In the genomic region with DNA sequence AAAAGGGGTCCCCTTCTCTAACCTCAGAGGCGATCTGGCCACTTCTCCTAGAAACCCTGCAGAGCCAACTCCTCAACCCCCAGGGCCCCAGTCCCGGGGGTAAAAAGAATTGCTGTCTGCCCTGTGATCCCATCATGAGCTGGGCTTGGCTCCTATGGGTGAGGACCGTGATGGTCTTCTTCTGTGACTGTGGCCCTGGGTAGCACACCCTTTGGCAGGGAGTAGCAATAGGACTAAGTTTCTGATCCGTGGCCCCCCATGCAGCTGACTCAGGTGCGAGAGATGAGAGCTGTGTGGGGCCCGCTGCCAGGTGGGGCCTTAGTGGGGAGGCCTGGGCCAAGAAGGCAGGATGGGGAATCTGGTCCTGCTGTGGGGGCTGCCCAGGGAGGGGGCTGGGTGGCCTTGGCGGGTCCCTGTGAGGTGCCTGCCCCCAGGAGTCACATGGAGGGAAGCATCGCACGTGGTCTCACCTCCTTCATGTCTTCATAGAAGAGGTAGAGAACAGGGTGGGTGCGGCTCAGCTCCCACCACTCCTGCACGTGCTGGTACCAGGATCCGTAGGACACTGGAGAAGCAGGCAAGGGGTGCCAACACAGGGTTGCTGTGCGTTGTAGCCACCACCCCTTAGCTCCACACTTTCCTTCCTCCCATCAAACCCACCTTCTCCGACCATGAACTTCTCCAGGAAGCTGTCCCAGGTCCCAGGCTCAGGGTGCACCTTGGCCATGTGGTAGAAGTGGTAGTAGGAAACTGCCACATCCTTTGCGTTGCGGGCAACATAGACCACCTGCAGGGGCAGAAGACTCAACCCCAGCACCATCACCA, we compare ENCODE assay signal across 31 cellular contexts. TPM values are rescaled to one million over a fixed set of nuclear protein-coding genes. Genes with fewer than 3 reads are reported as not detected.
DNase-seq lines count a peak whose midpoint lies in the region; ATAC-seq, FAIRE-seq and TF ChIP-seq lines count a peak whose summit lies in the region.
"Had no signal": no experiment of that assay in that cellular context is flagged by ENCODE, and none has a peak within 500 bp of the region (broad histone marks: within the 10 kb centered on the region; RNA-seq: fewer than 3 reads in every experiment).

No MANE protein-coding gene starts in this region.

- no peak overlapping the region for H3K9ac ChIP-seq in Karpas-422 (ENCODE audit: low read length)
- no peak overlapping the region for H3K9ac ChIP-seq in HepG2 (ENCODE audit: insufficient read depth, low read depth, low read length)
- H3K9ac ChIP-seq: KMS-11 had no signal

- H3K9me3 ChIP-seq in Karpas-422 (ENCODE audit: low read length): no peaks in the 10 kb centered on the region
- no peaks in the 10 kb centered on the region for H3K9me3 ChIP-seq in HepG2 (ENCODE audit: low read length)
- H3K9me3 ChIP-seq in spleen: no peaks in the 10 kb centered on the region

- ATAC-seq in HepG2: no peak

- peak overlapping the region; percentile 41 for H3K27ac Mint-ChIP-seq in activated CD4-positive, alpha-beta T cell treated with anti-CD3 and anti-CD28 coated beads, Interleukin-2, amount 10 ng/mL, durations not matched to agents 7 days and 5 days
- H3K27ac Mint-ChIP-seq: HFFc6 had no signal

- no peaks in the 10 kb centered on the region for H3K27me3 Mint-ChIP-seq in activated CD4-positive, alpha-beta T cell treated with anti-CD3 and anti-CD28 coated beads, Interleukin-2, amount 10 ng/mL, durations not matched to agents 7 days and 5 days
- H3K27me3 Mint-ChIP-seq: CD8-positive, alpha-beta memory T cell had no signal

- H3K36me3 Mint-ChIP-seq in activated CD4-positive, alpha-beta T cell treated with anti-CD3 and anti-CD28 coated beads, Interleukin-2, amount 10 ng/mL, durations not matched to agents 7 days and 5 days (ENCODE audit: low read depth): no peaks in the 10 kb centered on the region

- H3K36me3 ChIP-seq in Karpas-422 (ENCODE audit: insufficient read depth, low read length) (peaks cover 12% of the 10 kb centered on the region; the same call in 1 of the 2 replicates), HepG2 (replicated peaks in 1 of 2; ENCODE audit: control insufficient read depth in 1 of 2, insufficient read depth in 2 of 2, low read length in 2 of 2) (peaks cover 0 to 17% of the 10 kb centered on the region in 2 experiments; a peak in 4 of 5 replicates), spleen (peaks cover 0 to 52% (median 2%) of the 10 kb centered on the region in 6 donors)

- H3K27ac ChIP-seq in Karpas-422 (ENCODE audit: low read length) (no peak overlapping the region), HepG2 (ENCODE audit: extremely low read length, insufficient read depth, low read length) (no peak overlapping the region), spleen (no peak overlapping the region), RWPE1 (no peak overlapping the region)
- H3K27ac ChIP-seq: HL-60, KMS-11, PC-9, SK-N-MC had no signal

- peaks cover 20% of the 10 kb centered on the region for H3K4me1 Mint-ChIP-seq in activated CD4-positive, alpha-beta T cell treated with anti-CD3 and anti-CD28 coated beads, Interleukin-2, amount 10 ng/mL, durations not matched to agents 7 days and 5 days

- no peaks in the 10 kb centered on the region for H3K9me3 Mint-ChIP-seq in activated CD4-positive, alpha-beta T cell treated with anti-CD3 and anti-CD28 coated beads, Interleukin-2, amount 10 ng/mL, durations not matched to agents 7 days and 5 days
- H3K9me3 Mint-ChIP-seq: CD8-positive, alpha-beta memory T cell; HFFc6 had no signal

- POLR2A ChIA-PET in activated CD4-positive, alpha-beta T cell treated with anti-CD3 and anti-CD28 coated beads, Interleukin-2, amount 10 ng/mL, durations not matched to agents 7 days and 5 days (lab: Charles Lee): no interaction called here
- POLR2A ChIA-PET in HepG2 (lab: Yijun Ruan, JAX) (interaction anchor here (2.0 kb wide), 1 partner anchor 9 kb away, joined by 9 read pairs; a partner anchor contains a TSS), RWPE1 (lab: Yijun Ruan, JAX; ENCODE audit: low non-redundant PET) (no interaction called here)

- no peak for TF ChIP-seq RAD21 in HepG2 (CRISPR knock-in tag; IDR thresholded peaks at IDR 0.05)

- H4K20me1 ChIP-seq in Karpas-422 (ENCODE audit: insufficient read depth, low read depth, low read length): no peaks in the 10 kb centered on the region
- no peaks in the 10 kb centered on the region for H4K20me1 ChIP-seq in HepG2 (ENCODE audit: insufficient read depth, low read length)

- BruUV-seq in HepG2 (replicated peaks; lab: Mats Ljungman, UMichigan): no TSS peak

- TF ChIP-seq CTCF in HepG2 (CRISPR knock-in tag; IDR thresholded peaks at IDR 0.05): no peak
- no peak for TF ChIP-seq CTCF in spleen (IDR thresholded peaks at IDR 0.05 in 8 of 11, conservative IDR thresholded peaks at IDR 0.05 in 3 of 11)
- TF ChIP-seq CTCF in RWPE1 (conservative IDR thresholded peaks at IDR 0.05; ENCODE audit: low read depth): no peak

- H2AFZ ChIP-seq in Karpas-422 (ENCODE audit: low read length) (no peak overlapping the region), HepG2 (ENCODE audit: low read length) (no peak overlapping the region)
- H2AFZ ChIP-seq: PC-9 had no signal

- FAIRE-seq in HepG2 (lab: Jason Lieb, UNC): no peak

- 92% methylated on average over 16 of the region's 16 CpGs for WGBS in HepG2 (ENCODE audit: low lambda C conversion rate)
- 83 to 96% (median 89%) methylated on average over 14 to 16 of the region's 16 CpGs for WGBS in spleen, 5 donors

- no peak overlapping the region for H3K4me3 ChIP-seq in Karpas-422 (ENCODE audit: low read length)
- no peak overlapping the region for H3K4me3 ChIP-seq in HepG2 (replicated peaks in 1 of 3; ENCODE audit: insufficient read depth in 1 of 3, low read depth in 2 of 3, low read length in 3 of 3)
- H3K4me3 ChIP-seq in spleen: no peak overlapping the region
- H3K4me3 ChIP-seq: PC-9, SK-N-MC had no signal

- no peaks in the 10 kb centered on the region for H3K9me2 ChIP-seq in Karpas-422 (replicated peaks; ENCODE audit: insufficient read depth, low read length)

- H3K4me1 ChIP-seq in Karpas-422 (ENCODE audit: low read length): peaks cover 50% of the 10 kb centered on the region
- H3K4me1 ChIP-seq in HepG2 (ENCODE audit: insufficient read depth, low read length): peaks cover 43% of the 10 kb centered on the region
- H3K4me1 ChIP-seq in spleen: peaks cover 0 to 36% (median 22%) of the 10 kb centered on the region in 6 donors

- H3K4me2 ChIP-seq in Karpas-422 (ENCODE audit: low read depth, low read length, poor library complexity, severe bottlenecking): no peak overlapping the region
- H3K4me2 ChIP-seq in HepG2 (ENCODE audit: low read depth, low read length): no peak overlapping the region
- H3K4me2 ChIP-seq: KMS-11, PC-9 had no signal

- intact Hi-C loops in HepG2 (cut with micrococcal nuclease; ENCODE audit: unreplicated experiment) (no loop called here), spleen (cut with DNase I; ENCODE audit: low total_unique reads) (no loop called here)

- TF ChIP-seq POLR2A in HepG2 (IDR thresholded peaks at IDR 0.05; ENCODE audit: insufficient read depth in 1 of 2, low read depth in 2 of 2, low read length in 2 of 2) (no peak), spleen (IDR thresholded peaks at IDR 0.05) (no peak)

- TF ChIP-seq EP300 in HepG2 (IDR thresholded peaks at IDR 0.05; ENCODE audit: low read depth in 2 of 2, low read length in 2 of 2) (no peak), HepG2 (CRISPR knock-in tag; IDR thresholded peaks at IDR 0.05; ENCODE audit: borderline replicate concordance) (no peak)

- no peaks in the 10 kb centered on the region for H3K27me3 ChIP-seq in Karpas-422 (ENCODE audit: low read length)
- no peaks in the 10 kb centered on the region for H3K27me3 ChIP-seq in HepG2 (ENCODE audit: control insufficient read depth in 1 of 2, insufficient read depth in 2 of 2, low read length in 2 of 2)
- H3K27me3 ChIP-seq in spleen (replicated peaks in 1 of 7): no peaks in the 10 kb centered on the region

- H3K79me2 ChIP-seq in Karpas-422 (ENCODE audit: low read length) (peaks cover 10% of the 10 kb centered on the region; the same call in 1 of the 2 replicates), HepG2 (ENCODE audit: insufficient read depth, low read length) (peaks cover 12% of the 10 kb centered on the region)

- in situ Hi-C loops in HepG2 (cut with HindIII; ENCODE audit: extremely low pct_ligation_motif_present, low pct_unique_long_range_greater_than_20kb): no loop called here

- no peak overlapping the region for H3K4me3 Mint-ChIP-seq in activated CD4-positive, alpha-beta T cell treated with anti-CD3 and anti-CD28 coated beads, Interleukin-2, amount 10 ng/mL, durations not matched to agents 7 days and 5 days
- H3K4me3 Mint-ChIP-seq: CD8-positive, alpha-beta memory T cell; HFFc6 had no signal

- no peak for DNase-seq in activated CD4-positive, alpha-beta T cell treated with anti-CD3 and anti-CD28 coated beads, Interleukin-2, amount 10 ng/mL, durations not matched to agents 7 days and 5 days
- DNase-seq in activated CD4-positive, alpha-beta T cell treated with anti-CD3 and anti-CD28 coated beads for 48 hours: no peak
- peak; percentile 43 for DNase-seq in Karpas-422
- no peak for DNase-seq in HepG2 (ENCODE audit: low spot score)
- DNase-seq in spleen: peak; percentile 79
- DNase-seq in DMS153 (lab: John Stamatoyannopoulos, UW): no peak
- DNase-seq in RWPE1 (ENCODE audit: low spot score): no peak
- DNase-seq in 8988T: no peak
- DNase-seq: AML-193, C1 segment of cervical spinal cord, Calu3, DMS53, EL, GF-D8, H7, HFFc6, MV-4-11, NCI-H1105 treated with DMSO at 0.1 percent for 48 hours, NCI-H2029 treated with DMSO at 0.1 percent for 48 hours, NCI-H226, NCI-H510A treated with DMSO at 0.1 percent for 48 hours, NCI-H748 treated with DMSO at 0.1 percent for 48 hours, PC-9, RPMI8226, SHP77 treated with DMSO at 0.1 percent for 48 hours had no signal

- CTCF ChIA-PET in activated CD4-positive, alpha-beta T cell treated with anti-CD3 and anti-CD28 coated beads, Interleukin-2, amount 10 ng/mL, durations not matched to agents 7 days and 5 days (lab: Charles Lee): interaction anchor here (1.0 kb wide), 1 partner anchor 10 kb away, joined by 3 read pairs; a partner anchor contains a TSS
- CTCF ChIA-PET in HepG2 (lab: Yijun Ruan, JAX; ENCODE audit: low intra/inter-chr PET ratio, low total read pairs) (no interaction called here), RWPE1 (lab: Yijun Ruan, JAX) (no interaction called here)

RNA-seq across cellular contexts. Expression of a gene that starts 3.3 kb away (rescaled TPM):
- total RNA-seq in activated CD4-positive, alpha-beta T cell treated with anti-CD3 and anti-CD28 coated beads, Interleukin-2, amount 10 ng/mL, durations not matched to agents 7 days and 5 days: 10 to 100 TPM; 11.1 to 11.3 TPM
- total RNA-seq in Karpas-422 (2014; rRNA removed; shearing (Covaris generic); ENCODE audit: low replicate concordance): 122 and 179 TPM in 2 replicates
- 147 and 174 TPM in 2 replicates for total RNA-seq in HepG2 (2016; rRNA removed; fragmentation: Illumina TruSeq; extraction: Trizol)
- 53.8 and 58.2 TPM in 2 replicates for total RNA-seq in HepG2 (2016; cell fraction: cytosol; rRNA removed; fragmentation: Illumina TruSeq; extraction: Trizol; ENCODE audit: low read depth)
- 157 and 177 TPM in 2 replicates for total RNA-seq in HepG2 (2016; cell fraction: insoluble cytoplasmic fraction; rRNA removed; fragmentation: Illumina TruSeq; extraction: Trizol)
- total RNA-seq in HepG2 (2016; cell fraction: membrane; rRNA removed; fragmentation: Illumina TruSeq; extraction: Trizol): 56.7 and 63.7 TPM in 2 replicates
- 55.4 and 59.6 TPM in 2 replicates for total RNA-seq in HepG2 (2016; cell fraction: nucleus; rRNA removed; fragmentation: Illumina TruSeq; extraction: Trizol)
- polyA plus RNA-seq in HepG2 (2011; rRNA removed): 114 and 117 TPM in 2 replicates
- polyA plus RNA-seq in HepG2 (2011; cell fraction: cytosol; rRNA removed): 87.7 and 112 TPM in 2 replicates
- 78.9 and 79.1 TPM in 2 replicates for polyA plus RNA-seq in HepG2 (2011; cell fraction: nucleus; rRNA removed)
- polyA plus RNA-seq in HepG2 (2012): 97.2 and 132 TPM in 2 replicates
- 63.2 and 71.4 TPM in 2 replicates for polyA plus RNA-seq in HepG2 (2016; cell fraction: cytosol; fragmentation: Illumina TruSeq; extraction: Trizol; ENCODE audit: low read depth)
- 204 and 206 TPM in 2 replicates for polyA plus RNA-seq in HepG2 (2016; cell fraction: insoluble cytoplasmic fraction; fragmentation: Illumina TruSeq; extraction: Trizol; ENCODE audit: low read depth)
- polyA plus RNA-seq in HepG2 (2016; cell fraction: membrane; fragmentation: Illumina TruSeq; extraction: Trizol; ENCODE audit: low read depth): 50.8 and 59.5 TPM in 2 replicates
- polyA plus RNA-seq in HepG2 (2016; cell fraction: nucleus; fragmentation: Illumina TruSeq; extraction: Trizol; ENCODE audit: insufficient read depth, low read depth): 122 and 123 TPM in 2 replicates
- 18.9 and 75.8 TPM in 2 replicates for polyA minus RNA-seq in HepG2 (2011; rRNA and poly(A)+ RNA removed; ENCODE audit: low replicate concordance)
- 33.0 and 38.4 TPM in 2 replicates for polyA minus RNA-seq in HepG2 (2011; cell fraction: cytosol; rRNA and poly(A)+ RNA removed)
- polyA minus RNA-seq in HepG2 (2011; cell fraction: nucleus; rRNA and poly(A)+ RNA removed): 20.5 and 29.8 TPM in 2 replicates
- 100 to 1,000 TPM in 4 of 7 donors, 10 to 100 TPM in 3; 35.2 to 184 (median 124) TPM for total RNA-seq in spleen
- 10 to 100 TPM; 42.5 to 56.6 (median 49.0) TPM for polyA plus RNA-seq in spleen

RNA-seq across cellular contexts. Expression of a gene that starts 9.7 kb away (rescaled TPM):
- total RNA-seq in activated CD4-positive, alpha-beta T cell treated with anti-CD3 and anti-CD28 coated beads, Interleukin-2, amount 10 ng/mL, durations not matched to agents 7 days and 5 days: under 1 TPM; 0.27 to 0.50 TPM
- total RNA-seq in Karpas-422 (2014; rRNA removed; shearing (Covaris generic); ENCODE audit: low replicate concordance): 16.1 and 36.1 TPM in 2 replicates
- total RNA-seq in HepG2 (2016; rRNA removed; fragmentation: Illumina TruSeq; extraction: Trizol) (34.2 and 35.2 TPM in 2 replicates), spleen (1 to 10 TPM; 2.0 to 9.4 (median 5.5) TPM)
- total RNA-seq in HepG2 (2016; cell fraction: cytosol; rRNA removed; fragmentation: Illumina TruSeq; extraction: Trizol; ENCODE audit: low read depth): 19.8 and 21.5 TPM in 2 replicates
- total RNA-seq in HepG2 (2016; cell fraction: insoluble cytoplasmic fraction; rRNA removed; fragmentation: Illumina TruSeq; extraction: Trizol): 36.3 and 38.2 TPM in 2 replicates
- total RNA-seq in HepG2 (2016; cell fraction: membrane; rRNA removed; fragmentation: Illumina TruSeq; extraction: Trizol): 19.3 and 19.9 TPM in 2 replicates
- total RNA-seq in HepG2 (2016; cell fraction: nucleus; rRNA removed; fragmentation: Illumina TruSeq; extraction: Trizol): 23.5 and 24.0 TPM in 2 replicates
- polyA plus RNA-seq in HepG2 (2011; rRNA removed) (32.9 and 33.0 TPM in 2 replicates), spleen (1 to 10 TPM; 1.3 to 3.9 (median 1.7) TPM)
- 14.0 and 21.3 TPM in 2 replicates for polyA plus RNA-seq in HepG2 (2011; cell fraction: cytosol; rRNA removed)
- polyA plus RNA-seq in HepG2 (2011; cell fraction: nucleus; rRNA removed): 86.1 and 93.8 TPM in 2 replicates
- polyA plus RNA-seq in HepG2 (2012): 18.7 and 23.6 TPM in 2 replicates
- polyA plus RNA-seq in HepG2 (2016; cell fraction: cytosol; fragmentation: Illumina TruSeq; extraction: Trizol; ENCODE audit: low read depth): 18.2 and 18.9 TPM in 2 replicates
- 33.4 and 34.7 TPM in 2 replicates for polyA plus RNA-seq in HepG2 (2016; cell fraction: insoluble cytoplasmic fraction; fragmentation: Illumina TruSeq; extraction: Trizol; ENCODE audit: low read depth)
- 14.3 and 21.1 TPM in 2 replicates for polyA plus RNA-seq in HepG2 (2016; cell fraction: membrane; fragmentation: Illumina TruSeq; extraction: Trizol; ENCODE audit: low read depth)
- polyA plus RNA-seq in HepG2 (2016; cell fraction: nucleus; fragmentation: Illumina TruSeq; extraction: Trizol; ENCODE audit: insufficient read depth, low read depth): 56.7 and 59.1 TPM in 2 replicates
- polyA minus RNA-seq in HepG2 (2011; rRNA and poly(A)+ RNA removed; ENCODE audit: low replicate concordance): 2.7 and 14.8 TPM in 2 replicates
- 5.5 and 6.4 TPM in 2 replicates for polyA minus RNA-seq in HepG2 (2011; cell fraction: cytosol; rRNA and poly(A)+ RNA removed)
- polyA minus RNA-seq in HepG2 (2011; cell fraction: nucleus; rRNA and poly(A)+ RNA removed): 14.0 and 15.7 TPM in 2 replicates
- total RNA-seq: HFFc6, M059J had no signal
- polyA plus RNA-seq: CD8-positive, alpha-beta memory T cell had no signal

RNA-seq across cellular contexts. Expression of a gene that starts 31.4 kb away (rescaled TPM):
- total RNA-seq in activated CD4-positive, alpha-beta T cell treated with anti-CD3 and anti-CD28 coated beads, Interleukin-2, amount 10 ng/mL, durations not matched to agents 7 days and 5 days: under 1 TPM in 1 of 2 experiments, not detected in 1; 0.44 TPM
- 1.9 and 4.5 TPM in 2 replicates for total RNA-seq in Karpas-422 (2014; rRNA removed; shearing (Covaris generic); ENCODE audit: low replicate concordance)
- total RNA-seq in HepG2 (2016; rRNA removed; fragmentation: Illumina TruSeq; extraction: Trizol) (0.49 TPM in 1 of 2 replicates, not detected in the other), spleen (1 to 10 TPM in 3 of 7 donors, under 1 TPM in 3, not detected in 1; 0.32 to 2.4 (median 0.82) TPM)
- not detected in 2 replicates for total RNA-seq in HepG2 (2016; cell fraction: cytosol; rRNA removed; fragmentation: Illumina TruSeq; extraction: Trizol; ENCODE audit: low read depth)
- total RNA-seq in HepG2 (2016; cell fraction: insoluble cytoplasmic fraction; rRNA removed; fragmentation: Illumina TruSeq; extraction: Trizol): 0.82 TPM in 1 of 2 replicates, not detected in the other
- total RNA-seq in HepG2 (2016; cell fraction: membrane; rRNA removed; fragmentation: Illumina TruSeq; extraction: Trizol): not detected in 2 replicates
- total RNA-seq in HepG2 (2016; cell fraction: nucleus; rRNA removed; fragmentation: Illumina TruSeq; extraction: Trizol): 1.8 and 2.2 TPM in 2 replicates
- polyA plus RNA-seq in HepG2 (2011; rRNA removed) (2.3 and 2.9 TPM in 2 replicates), spleen (not detected)
- polyA plus RNA-seq in HepG2 (2011; cell fraction: cytosol; rRNA removed): not detected in 2 replicates
- polyA plus RNA-seq in HepG2 (2011; cell fraction: nucleus; rRNA removed): 1.3 and 2.4 TPM in 2 replicates
- polyA plus RNA-seq in HepG2 (2012): 0.71 and 2.0 TPM in 2 replicates
- not detected in 2 replicates for polyA plus RNA-seq in HepG2 (2016; cell fraction: cytosol; fragmentation: Illumina TruSeq; extraction: Trizol; ENCODE audit: low read depth)
- not detected in 2 replicates for polyA plus RNA-seq in HepG2 (2016; cell fraction: insoluble cytoplasmic fraction; fragmentation: Illumina TruSeq; extraction: Trizol; ENCODE audit: low read depth)
- polyA plus RNA-seq in HepG2 (2016; cell fraction: membrane; fragmentation: Illumina TruSeq; extraction: Trizol; ENCODE audit: low read depth): not detected in 2 replicates
- polyA plus RNA-seq in HepG2 (2016; cell fraction: nucleus; fragmentation: Illumina TruSeq; extraction: Trizol; ENCODE audit: insufficient read depth, low read depth): 5.4 and 6.5 TPM in 2 replicates
- polyA minus RNA-seq in HepG2 (2011; rRNA and poly(A)+ RNA removed; ENCODE audit: low replicate concordance): 0.63 and 3.7 TPM in 2 replicates
- not detected in 2 replicates for polyA minus RNA-seq in HepG2 (2011; cell fraction: cytosol; rRNA and poly(A)+ RNA removed)
- 3.6 and 6.1 TPM in 2 replicates for polyA minus RNA-seq in HepG2 (2011; cell fraction: nucleus; rRNA and poly(A)+ RNA removed)
- total RNA-seq: A172, M059J had no signal

RNA-seq across cellular contexts. Expression of a gene that starts 52.8 kb away (rescaled TPM):
- total RNA-seq in activated CD4-positive, alpha-beta T cell treated with anti-CD3 and anti-CD28 coated beads, Interleukin-2, amount 10 ng/mL, durations not matched to agents 7 days and 5 days: 10 to 100 TPM; 49.3 to 60.6 TPM
- total RNA-seq in Karpas-422 (2014; rRNA removed; shearing (Covaris generic); ENCODE audit: low replicate concordance): 44.7 and 70.5 TPM in 2 replicates
- 21.2 and 29.4 TPM in 2 replicates for total RNA-seq in HepG2 (2016; rRNA removed; fragmentation: Illumina TruSeq; extraction: Trizol)
- 26.2 and 36.6 TPM in 2 replicates for total RNA-seq in HepG2 (2016; cell fraction: cytosol; rRNA removed; fragmentation: Illumina TruSeq; extraction: Trizol; ENCODE audit: low read depth)
- total RNA-seq in HepG2 (2016; cell fraction: insoluble cytoplasmic fraction; rRNA removed; fragmentation: Illumina TruSeq; extraction: Trizol): 15.6 and 27.3 TPM in 2 replicates
- total RNA-seq in HepG2 (2016; cell fraction: membrane; rRNA removed; fragmentation: Illumina TruSeq; extraction: Trizol): 15.4 and 17.8 TPM in 2 replicates
- total RNA-seq in HepG2 (2016; cell fraction: nucleus; rRNA removed; fragmentation: Illumina TruSeq; extraction: Trizol): 19.6 and 24.7 TPM in 2 replicates
- polyA plus RNA-seq in HepG2 (2011; rRNA removed): 5.0 and 5.4 TPM in 2 replicates
- 2.3 and 3.5 TPM in 2 replicates for polyA plus RNA-seq in HepG2 (2011; cell fraction: cytosol; rRNA removed)
- polyA plus RNA-seq in HepG2 (2011; cell fraction: nucleus; rRNA removed): 15.5 and 19.7 TPM in 2 replicates
- 20.2 and 32.1 TPM in 2 replicates for polyA plus RNA-seq in HepG2 (2012)
- 8.6 and 9.4 TPM in 2 replicates for polyA plus RNA-seq in HepG2 (2016; cell fraction: cytosol; fragmentation: Illumina TruSeq; extraction: Trizol; ENCODE audit: low read depth)
- 14.8 and 18.5 TPM in 2 replicates for polyA plus RNA-seq in HepG2 (2016; cell fraction: insoluble cytoplasmic fraction; fragmentation: Illumina TruSeq; extraction: Trizol; ENCODE audit: low read depth)
- polyA plus RNA-seq in HepG2 (2016; cell fraction: membrane; fragmentation: Illumina TruSeq; extraction: Trizol; ENCODE audit: low read depth): 8.0 and 9.0 TPM in 2 replicates
- 36.0 and 46.1 TPM in 2 replicates for polyA plus RNA-seq in HepG2 (2016; cell fraction: nucleus; fragmentation: Illumina TruSeq; extraction: Trizol; ENCODE audit: insufficient read depth, low read depth)
- 10.9 and 13.8 TPM in 2 replicates for polyA minus RNA-seq in HepG2 (2011; rRNA and poly(A)+ RNA removed; ENCODE audit: low replicate concordance)
- 5.9 and 8.4 TPM in 2 replicates for polyA minus RNA-seq in HepG2 (2011; cell fraction: cytosol; rRNA and poly(A)+ RNA removed)
- polyA minus RNA-seq in HepG2 (2011; cell fraction: nucleus; rRNA and poly(A)+ RNA removed): 9.9 and 14.9 TPM in 2 replicates
- total RNA-seq in spleen: 10 to 100 TPM; 22.9 to 35.1 (median 26.7) TPM
- polyA plus RNA-seq in spleen: 10 to 100 TPM; 27.2 to 31.7 (median 27.8) TPM

Comparison
In these comparisons a context has a peak if more than half of its experiments do, and no peak if none do; other contexts are left out.
1. DNase-seq: peak in Karpas-422 (single experiment) and spleen (single experiment); none in activated CD4-positive, alpha-beta T cell treated with anti-CD3 and anti-CD28 coated beads, Interleukin-2, amount 10 ng/mL, durations not matched to agents 7 days and 5 days (single experiment), activated CD4-positive, alpha-beta T cell treated with anti-CD3 and anti-CD28 coated beads for 48 hours (single experiment), HepG2 (single experiment), DMS153 (single experiment), RWPE1 (single experiment) and 8988T (single experiment).